ENCODE assay signal across 1 cellular context in the genomic region with DNA sequence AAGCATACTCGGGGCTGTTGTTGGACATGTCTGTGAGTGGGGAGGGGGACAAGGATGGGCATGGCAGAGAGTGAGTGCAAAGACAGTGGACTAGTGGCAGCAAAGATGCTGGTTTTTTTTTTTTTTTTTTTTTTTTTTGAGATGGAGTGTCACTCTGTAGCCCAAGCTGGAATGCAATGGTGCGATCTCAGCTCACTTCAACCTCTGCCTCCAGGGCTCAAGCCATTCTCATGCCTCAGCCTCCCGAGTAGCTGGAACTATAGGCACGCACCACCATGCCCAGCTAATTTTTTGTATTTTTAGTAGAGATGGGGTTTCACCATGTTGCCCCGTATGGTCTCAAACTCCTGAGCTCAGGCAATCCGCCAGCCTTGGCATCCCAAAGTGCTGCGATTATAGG. TPM values are rescaled to one million over a fixed set of nuclear protein-coding genes. Genes with fewer than 3 reads are reported as not detected.
"Had no signal": no experiment of that assay in that cellular context is flagged by ENCODE, and none has a peak within 500 bp of the region (broad histone marks: within the 10 kb centered on the region; RNA-seq: fewer than 3 reads in every experiment).

No MANE protein-coding gene starts in this region.

RNA-seq across cellular contexts. Expression of a gene that starts 45.6 kb away (rescaled TPM):
- total RNA-seq: Peyer's patch had no signal
